ENCODE assay signal across 1 cellular context in genomic region chr10:58280485-58280884, GRCh38.
TF ChIP-seq lines count a peak whose summit lies in the region.

No MANE protein-coding gene starts in this region.

TF ChIP-seq in SK-N-SH, 30 proteins besides CTCF, POLR2A, EP300 and RAD21 (continued from another document):
- TF ChIP-seq, protein P1, sequence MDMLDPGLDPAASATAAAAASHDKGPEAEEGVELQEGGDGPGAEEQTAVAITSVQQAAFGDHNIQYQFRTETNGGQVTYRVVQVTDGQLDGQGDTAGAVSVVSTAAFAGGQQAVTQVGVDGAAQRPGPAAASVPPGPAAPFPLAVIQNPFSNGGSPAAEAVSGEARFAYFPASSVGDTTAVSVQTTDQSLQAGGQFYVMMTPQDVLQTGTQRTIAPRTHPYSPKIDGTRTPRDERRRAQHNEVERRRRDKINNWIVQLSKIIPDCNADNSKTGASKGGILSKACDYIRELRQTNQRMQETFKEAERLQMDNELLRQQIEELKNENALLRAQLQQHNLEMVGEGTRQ (IDR thresholded peaks at IDR 0.05; ENCODE audit: borderline replicate concordance, low read depth, low read length) = no peak
- TF ChIP-seq FOXM1 (IDR thresholded peaks at IDR 0.05; ENCODE audit: low read depth) (no peak), MEF2A (IDR thresholded peaks at IDR 0.05; ENCODE audit: borderline replicate concordance, low read depth) (peak; percentile 83)
- TF ChIP-seq, protein P2, sequence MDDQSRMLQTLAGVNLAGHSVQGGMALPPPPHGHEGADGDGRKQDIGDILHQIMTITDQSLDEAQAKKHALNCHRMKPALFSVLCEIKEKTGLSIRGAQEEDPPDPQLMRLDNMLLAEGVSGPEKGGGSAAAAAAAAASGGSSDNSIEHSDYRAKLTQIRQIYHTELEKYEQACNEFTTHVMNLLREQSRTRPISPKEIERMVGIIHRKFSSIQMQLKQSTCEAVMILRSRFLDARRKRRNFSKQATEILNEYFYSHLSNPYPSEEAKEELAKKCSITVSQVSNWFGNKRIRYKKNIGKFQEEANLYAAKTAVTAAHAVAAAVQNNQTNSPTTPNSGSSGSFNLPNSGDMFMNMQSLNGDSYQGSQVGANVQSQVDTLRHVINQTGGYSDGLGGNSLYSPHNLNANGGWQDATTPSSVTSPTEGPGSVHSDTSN (IDR thresholded peaks at IDR 0.05) = peak; percentile 73
